Comparison of ENCODE assay signal across 1 cellular context in genomic region chr2:190762569-190762968, GRCh38.
TF ChIP-seq lines count a peak whose summit lies in the region.

No MANE protein-coding gene starts in this region.

TF ChIP-seq in K562, 482 proteins besides CTCF, POLR2A, EP300 and RAD21 (continued from another document):
- TF ChIP-seq, protein P1, sequence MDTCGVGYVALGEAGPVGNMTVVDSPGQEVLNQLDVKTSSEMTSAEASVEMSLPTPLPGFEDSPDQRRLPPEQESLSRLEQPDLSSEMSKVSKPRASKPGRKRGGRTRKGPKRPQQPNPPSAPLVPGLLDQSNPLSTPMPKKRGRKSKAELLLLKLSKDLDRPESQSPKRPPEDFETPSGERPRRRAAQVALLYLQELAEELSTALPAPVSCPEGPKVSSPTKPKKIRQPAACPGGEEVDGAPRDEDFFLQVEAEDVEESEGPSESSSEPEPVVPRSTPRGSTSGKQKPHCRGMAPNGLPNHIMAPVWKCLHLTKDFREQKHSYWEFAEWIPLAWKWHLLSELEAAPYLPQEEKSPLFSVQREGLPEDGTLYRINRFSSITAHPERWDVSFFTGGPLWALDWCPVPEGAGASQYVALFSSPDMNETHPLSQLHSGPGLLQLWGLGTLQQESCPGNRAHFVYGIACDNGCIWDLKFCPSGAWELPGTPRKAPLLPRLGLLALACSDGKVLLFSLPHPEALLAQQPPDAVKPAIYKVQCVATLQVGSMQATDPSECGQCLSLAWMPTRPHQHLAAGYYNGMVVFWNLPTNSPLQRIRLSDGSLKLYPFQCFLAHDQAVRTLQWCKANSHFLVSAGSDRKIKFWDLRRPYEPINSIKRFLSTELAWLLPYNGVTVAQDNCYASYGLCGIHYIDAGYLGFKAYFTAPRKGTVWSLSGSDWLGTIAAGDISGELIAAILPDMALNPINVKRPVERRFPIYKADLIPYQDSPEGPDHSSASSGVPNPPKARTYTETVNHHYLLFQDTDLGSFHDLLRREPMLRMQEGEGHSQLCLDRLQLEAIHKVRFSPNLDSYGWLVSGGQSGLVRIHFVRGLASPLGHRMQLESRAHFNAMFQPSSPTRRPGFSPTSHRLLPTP (IDR thresholded peaks at IDR 0.05; ENCODE audit: borderline replicate concordance, extremely low read depth, insufficient read length): no peak
- TF ChIP-seq, protein P2, sequence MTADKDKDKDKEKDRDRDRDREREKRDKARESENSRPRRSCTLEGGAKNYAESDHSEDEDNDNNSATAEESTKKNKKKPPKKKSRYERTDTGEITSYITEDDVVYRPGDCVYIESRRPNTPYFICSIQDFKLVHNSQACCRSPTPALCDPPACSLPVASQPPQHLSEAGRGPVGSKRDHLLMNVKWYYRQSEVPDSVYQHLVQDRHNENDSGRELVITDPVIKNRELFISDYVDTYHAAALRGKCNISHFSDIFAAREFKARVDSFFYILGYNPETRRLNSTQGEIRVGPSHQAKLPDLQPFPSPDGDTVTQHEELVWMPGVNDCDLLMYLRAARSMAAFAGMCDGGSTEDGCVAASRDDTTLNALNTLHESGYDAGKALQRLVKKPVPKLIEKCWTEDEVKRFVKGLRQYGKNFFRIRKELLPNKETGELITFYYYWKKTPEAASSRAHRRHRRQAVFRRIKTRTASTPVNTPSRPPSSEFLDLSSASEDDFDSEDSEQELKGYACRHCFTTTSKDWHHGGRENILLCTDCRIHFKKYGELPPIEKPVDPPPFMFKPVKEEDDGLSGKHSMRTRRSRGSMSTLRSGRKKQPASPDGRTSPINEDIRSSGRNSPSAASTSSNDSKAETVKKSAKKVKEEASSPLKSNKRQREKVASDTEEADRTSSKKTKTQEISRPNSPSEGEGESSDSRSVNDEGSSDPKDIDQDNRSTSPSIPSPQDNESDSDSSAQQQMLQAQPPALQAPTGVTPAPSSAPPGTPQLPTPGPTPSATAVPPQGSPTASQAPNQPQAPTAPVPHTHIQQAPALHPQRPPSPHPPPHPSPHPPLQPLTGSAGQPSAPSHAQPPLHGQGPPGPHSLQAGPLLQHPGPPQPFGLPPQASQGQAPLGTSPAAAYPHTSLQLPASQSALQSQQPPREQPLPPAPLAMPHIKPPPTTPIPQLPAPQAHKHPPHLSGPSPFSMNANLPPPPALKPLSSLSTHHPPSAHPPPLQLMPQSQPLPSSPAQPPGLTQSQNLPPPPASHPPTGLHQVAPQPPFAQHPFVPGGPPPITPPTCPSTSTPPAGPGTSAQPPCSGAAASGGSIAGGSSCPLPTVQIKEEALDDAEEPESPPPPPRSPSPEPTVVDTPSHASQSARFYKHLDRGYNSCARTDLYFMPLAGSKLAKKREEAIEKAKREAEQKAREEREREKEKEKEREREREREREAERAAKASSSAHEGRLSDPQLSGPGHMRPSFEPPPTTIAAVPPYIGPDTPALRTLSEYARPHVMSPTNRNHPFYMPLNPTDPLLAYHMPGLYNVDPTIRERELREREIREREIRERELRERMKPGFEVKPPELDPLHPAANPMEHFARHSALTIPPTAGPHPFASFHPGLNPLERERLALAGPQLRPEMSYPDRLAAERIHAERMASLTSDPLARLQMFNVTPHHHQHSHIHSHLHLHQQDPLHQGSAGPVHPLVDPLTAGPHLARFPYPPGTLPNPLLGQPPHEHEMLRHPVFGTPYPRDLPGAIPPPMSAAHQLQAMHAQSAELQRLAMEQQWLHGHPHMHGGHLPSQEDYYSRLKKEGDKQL (CRISPR knock-in tag; IDR thresholded peaks at IDR 0.05; ENCODE audit: borderline replicate concordance): no peak
- no peak for TF ChIP-seq CHCHD3 (CRISPR knock-in tag; IDR thresholded peaks at IDR 0.05)
- peak; percentile 28; the same call in 1 of the 2 replicates for TF ChIP-seq GATA2 (CRISPR knock-in tag; IDR thresholded peaks at IDR 0.05)
- TF ChIP-seq KDM2B (CRISPR knock-in tag; IDR thresholded peaks at IDR 0.05): no peak
- peak; percentile 53 for TF ChIP-seq CBFA2T2 (conservative IDR thresholded peaks at IDR 0.05)
- peak; percentile 70 for TF ChIP-seq TCF3 (CRISPR knock-in tag; IDR thresholded peaks at IDR 0.05)
- TF ChIP-seq CBFA2T3 (IDR thresholded peaks at IDR 0.05): peak; percentile 80
- no peak for TF ChIP-seq SMAD1 (IDR thresholded peaks at IDR 0.05; ENCODE audit: low read depth, low read length, partially characterized antibody)
- no peak for TF ChIP-seq NR4A1 (CRISPR knock-in tag; IDR thresholded peaks at IDR 0.05)
- no peak for TF ChIP-seq NR4A1 (tag; IDR thresholded peaks at IDR 0.05)
- TF ChIP-seq TAL1 (IDR thresholded peaks at IDR 0.05): peak; percentile 33; the same call in 1 of the 2 replicates
- no peak for TF ChIP-seq EZH2 (IDR thresholded peaks at IDR 0.05; ENCODE audit: borderline replicate concordance, low read depth, low read length)
- TF ChIP-seq ILK (tag; IDR thresholded peaks at IDR 0.05; ENCODE audit: borderline replicate concordance, low read depth): no peak
- no peak for TF ChIP-seq ZMIZ1 (IDR thresholded peaks at IDR 0.05; ENCODE audit: low read depth in 2 of 2, low read length in 2 of 2)
- no peak for TF ChIP-seq FOXM1 (IDR thresholded peaks at IDR 0.05; ENCODE audit: low read depth)
- TF ChIP-seq FOXM1 (CRISPR knock-in tag; IDR thresholded peaks at IDR 0.05; ENCODE audit: low read depth): no peak
- peak; percentile 51; the same call in 1 of the 2 replicates for TF ChIP-seq TEAD4 (IDR thresholded peaks at IDR 0.05; ENCODE audit: low read length)
- TF ChIP-seq TEAD4 (CRISPR knock-in tag; IDR thresholded peaks at IDR 0.05; ENCODE audit: borderline replicate concordance): no peak
- TF ChIP-seq MIER1 (IDR thresholded peaks at IDR 0.05; ENCODE audit: low read depth): no peak
- TF ChIP-seq NCOR1 (IDR thresholded peaks at IDR 0.05): peak; percentile 37; the same call in 1 of the 2 replicates
- no peak for TF ChIP-seq E2F8 (IDR thresholded peaks at IDR 0.05; ENCODE audit: low read depth, partially characterized antibody)
- no peak for TF ChIP-seq HDAC6 (IDR thresholded peaks at IDR 0.05; ENCODE audit: low read depth, low read length)
- peak; percentile 73; the same call in 1 of the 2 replicates for TF ChIP-seq CTBP1 (IDR thresholded peaks at IDR 0.05; ENCODE audit: borderline replicate concordance)
- TF ChIP-seq L3MBTL2 (IDR thresholded peaks at IDR 0.05): no peak
- TF ChIP-seq FOXA3 (CRISPR knock-in tag; conservative IDR thresholded peaks at IDR 0.05 in 1 of 2, IDR thresholded peaks at IDR 0.05 in 1 of 2): no peak
